23 cellular contexts compared by ENCODE assay signal in the genomic region with DNA sequence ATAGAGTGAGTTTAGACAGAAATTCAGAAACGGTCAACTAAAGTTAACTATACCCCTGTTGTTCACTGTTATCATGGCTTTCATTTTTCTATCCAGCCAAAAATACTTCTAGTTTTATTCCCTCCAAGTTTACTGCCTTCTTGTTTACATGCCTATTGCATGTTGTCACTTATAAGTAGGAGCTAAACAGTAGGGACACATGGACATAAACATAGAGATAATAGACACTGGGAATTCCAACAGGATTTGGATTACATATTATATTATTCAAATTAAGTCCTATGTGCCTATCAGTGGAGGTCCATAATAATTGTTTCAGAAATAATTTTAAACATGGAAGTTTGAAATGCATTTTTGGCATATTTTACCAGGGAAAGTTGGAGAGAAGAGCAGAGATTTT.
"Had no signal": no experiment of that assay in that cellular context is flagged by ENCODE, and none has a peak within 500 bp of the region (broad histone marks: within the 10 kb centered on the region; RNA-seq: fewer than 3 reads in every experiment).

No MANE protein-coding gene starts in this region.

- FAIRE-seq: endothelial cell of umbilical vein, islet of Langerhans, keratinocyte had no signal

- H3K27ac ChIP-seq: colonic mucosa, esophagus muscularis mucosa, gastrocnemius medialis, heart right ventricle, left lung, lower lobe of right lung had no signal

- ATAC-seq: effector memory CD8-positive, alpha-beta T cell; gastrocnemius medialis; heart right ventricle; left cardiac atrium; left lung; left ventricle myocardium superior; lower lobe of right lung; naive thymus-derived CD4-positive, alpha-beta T cell had no signal

- H3K36me3 ChIP-seq: colonic mucosa, esophagus muscularis mucosa, gastrocnemius medialis, heart right ventricle, left lung, lower lobe of right lung had no signal

- H3K9me3 ChIP-seq: colonic mucosa, esophagus muscularis mucosa, gastrocnemius medialis, left lung, lower lobe of right lung had no signal

- DNase-seq: colonic mucosa; cortex of kidney; effector CD8-positive, alpha-beta T cell; effector memory CD8-positive, alpha-beta T cell; endodermal cell; foreskin fibroblast; foreskin melanocyte; gastrocnemius medialis; glutamatergic neuron; head of caudate nucleus; heart right ventricle; hippocampal formation; left cardiac atrium; left lung; left ventricle myocardium superior; lower lobe of right lung; mesendoderm; midbrain; naive thymus-derived CD4-positive, alpha-beta T cell had no signal

- H3K4me1 ChIP-seq: colonic mucosa, esophagus muscularis mucosa, gastrocnemius medialis, heart right ventricle, left lung, lower lobe of right lung had no signal

- H3K4me3 ChIP-seq: colonic mucosa, esophagus muscularis mucosa, gastrocnemius medialis, heart right ventricle, left lung, lower lobe of right lung had no signal

- H3K27me3 ChIP-seq: colonic mucosa, esophagus muscularis mucosa, gastrocnemius medialis, heart right ventricle, left lung had no signal
